Comparison of ENCODE assay signal across 3 cellular contexts in the genomic region with DNA sequence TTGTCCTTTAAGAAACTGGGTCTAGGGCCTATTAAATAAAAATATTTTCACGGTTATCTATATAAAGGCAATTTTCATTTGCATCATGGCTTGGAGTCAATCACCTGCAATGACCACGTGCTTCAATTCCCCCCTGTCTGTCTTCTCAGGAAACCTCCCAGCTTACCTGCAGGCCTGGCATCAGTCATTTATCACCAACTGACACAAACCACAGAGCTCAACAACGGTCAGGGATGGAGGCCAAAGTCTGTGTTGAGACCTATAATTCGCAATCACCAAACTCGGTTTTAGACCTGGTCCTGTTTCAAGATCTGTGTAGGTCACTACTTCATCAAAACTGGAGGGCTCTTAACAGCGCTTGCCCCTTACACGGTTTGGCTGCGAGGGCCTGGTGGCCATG.
TF ChIP-seq lines count a peak whose summit lies in the region.

No MANE protein-coding gene starts in this region.

TF ChIP-seq in SK-N-SH, 30 proteins besides CTCF, POLR2A, EP300 and RAD21:
- TF ChIP-seq, protein P1, sequence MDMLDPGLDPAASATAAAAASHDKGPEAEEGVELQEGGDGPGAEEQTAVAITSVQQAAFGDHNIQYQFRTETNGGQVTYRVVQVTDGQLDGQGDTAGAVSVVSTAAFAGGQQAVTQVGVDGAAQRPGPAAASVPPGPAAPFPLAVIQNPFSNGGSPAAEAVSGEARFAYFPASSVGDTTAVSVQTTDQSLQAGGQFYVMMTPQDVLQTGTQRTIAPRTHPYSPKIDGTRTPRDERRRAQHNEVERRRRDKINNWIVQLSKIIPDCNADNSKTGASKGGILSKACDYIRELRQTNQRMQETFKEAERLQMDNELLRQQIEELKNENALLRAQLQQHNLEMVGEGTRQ (IDR thresholded peaks at IDR 0.05; ENCODE audit: borderline replicate concordance, low read depth, low read length) = no peak
- TF ChIP-seq ELF1 (IDR thresholded peaks at IDR 0.05) = no peak
- TF ChIP-seq FOXJ3 (CRISPR knock-in tag; IDR thresholded peaks at IDR 0.05) = no peak
- TF ChIP-seq JUND (IDR thresholded peaks at IDR 0.05) = no peak
- TF ChIP-seq FOXM1 (IDR thresholded peaks at IDR 0.05; ENCODE audit: low read depth) = no peak
- TF ChIP-seq POLR2AphosphoS5 (IDR thresholded peaks at IDR 0.05; ENCODE audit: low read depth, low read length) = no peak
- no peak for TF ChIP-seq RFX5 (IDR thresholded peaks at IDR 0.05; ENCODE audit: low read length)

TF ChIP-seq in SK-N-SH treated with all-trans-retinoic acid at 6 μM for 48 hours, 23 proteins besides CTCF, POLR2A, EP300 and RAD21:
- TF ChIP-seq, protein P2, sequence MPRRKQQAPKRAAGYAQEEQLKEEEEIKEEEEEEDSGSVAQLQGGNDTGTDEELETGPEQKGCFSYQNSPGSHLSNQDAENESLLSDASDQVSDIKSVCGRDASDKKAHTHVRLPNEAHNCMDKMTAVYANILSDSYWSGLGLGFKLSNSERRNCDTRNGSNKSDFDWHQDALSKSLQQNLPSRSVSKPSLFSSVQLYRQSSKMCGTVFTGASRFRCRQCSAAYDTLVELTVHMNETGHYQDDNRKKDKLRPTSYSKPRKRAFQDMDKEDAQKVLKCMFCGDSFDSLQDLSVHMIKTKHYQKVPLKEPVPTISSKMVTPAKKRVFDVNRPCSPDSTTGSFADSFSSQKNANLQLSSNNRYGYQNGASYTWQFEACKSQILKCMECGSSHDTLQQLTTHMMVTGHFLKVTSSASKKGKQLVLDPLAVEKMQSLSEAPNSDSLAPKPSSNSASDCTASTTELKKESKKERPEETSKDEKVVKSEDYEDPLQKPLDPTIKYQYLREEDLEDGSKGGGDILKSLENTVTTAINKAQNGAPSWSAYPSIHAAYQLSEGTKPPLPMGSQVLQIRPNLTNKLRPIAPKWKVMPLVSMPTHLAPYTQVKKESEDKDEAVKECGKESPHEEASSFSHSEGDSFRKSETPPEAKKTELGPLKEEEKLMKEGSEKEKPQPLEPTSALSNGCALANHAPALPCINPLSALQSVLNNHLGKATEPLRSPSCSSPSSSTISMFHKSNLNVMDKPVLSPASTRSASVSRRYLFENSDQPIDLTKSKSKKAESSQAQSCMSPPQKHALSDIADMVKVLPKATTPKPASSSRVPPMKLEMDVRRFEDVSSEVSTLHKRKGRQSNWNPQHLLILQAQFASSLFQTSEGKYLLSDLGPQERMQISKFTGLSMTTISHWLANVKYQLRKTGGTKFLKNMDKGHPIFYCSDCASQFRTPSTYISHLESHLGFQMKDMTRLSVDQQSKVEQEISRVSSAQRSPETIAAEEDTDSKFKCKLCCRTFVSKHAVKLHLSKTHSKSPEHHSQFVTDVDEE (CRISPR knock-in tag; IDR thresholded peaks at IDR 0.05) = no peak
- TF ChIP-seq SNAI2 (CRISPR knock-in tag; IDR thresholded peaks at IDR 0.05) (no peak), ZNF565 (CRISPR knock-in tag; conservative IDR thresholded peaks at IDR 0.05; ENCODE audit: low read depth) (no peak), ISL1 (CRISPR knock-in tag; IDR thresholded peaks at IDR 0.05) (no peak), ESRRG (CRISPR knock-in tag; IDR thresholded peaks at IDR 0.05) (no peak), ZNF8 (CRISPR knock-in tag; IDR thresholded peaks at IDR 0.05) (no peak), ARNTL (CRISPR knock-in tag; IDR thresholded peaks at IDR 0.05; ENCODE audit: borderline replicate concordance, low read depth) (no peak), TCF4 (CRISPR knock-in tag; IDR thresholded peaks at IDR 0.05; ENCODE audit: borderline replicate concordance) (no peak), RARB (CRISPR knock-in tag; IDR thresholded peaks at IDR 0.05) (no peak)

TF ChIP-seq in IMR-90, 13 proteins besides CTCF, POLR2A, EP300 and RAD21:
- TF ChIP-seq MAFK (IDR thresholded peaks at IDR 0.05; ENCODE audit: low read depth, low read length) = no peak
- no peak for TF ChIP-seq CEBPB (IDR thresholded peaks at IDR 0.05; ENCODE audit: low read depth, low read length)
- TF ChIP-seq FOS (IDR thresholded peaks at IDR 0.05; ENCODE audit: low read depth, low read length) = no peak
- no peak for TF ChIP-seq NFE2L2 (IDR thresholded peaks at IDR 0.05; ENCODE audit: low read depth, low read length)
- TF ChIP-seq MAZ (IDR thresholded peaks at IDR 0.05; ENCODE audit: borderline replicate concordance, low read depth, low read length) = no peak
- TF ChIP-seq CHD1 (IDR thresholded peaks at IDR 0.05; ENCODE audit: low read depth, low read length) = no peak
- TF ChIP-seq RFX5 (IDR thresholded peaks at IDR 0.05; ENCODE audit: low read depth, low read length) = no peak
- TF ChIP-seq, protein P1 (IDR thresholded peaks at IDR 0.05; ENCODE audit: low read depth, low read length) = no peak
- TF ChIP-seq MXI1 (IDR thresholded peaks at IDR 0.05; ENCODE audit: borderline replicate concordance, low read depth, low read length) = no peak
- TF ChIP-seq, protein P3, sequence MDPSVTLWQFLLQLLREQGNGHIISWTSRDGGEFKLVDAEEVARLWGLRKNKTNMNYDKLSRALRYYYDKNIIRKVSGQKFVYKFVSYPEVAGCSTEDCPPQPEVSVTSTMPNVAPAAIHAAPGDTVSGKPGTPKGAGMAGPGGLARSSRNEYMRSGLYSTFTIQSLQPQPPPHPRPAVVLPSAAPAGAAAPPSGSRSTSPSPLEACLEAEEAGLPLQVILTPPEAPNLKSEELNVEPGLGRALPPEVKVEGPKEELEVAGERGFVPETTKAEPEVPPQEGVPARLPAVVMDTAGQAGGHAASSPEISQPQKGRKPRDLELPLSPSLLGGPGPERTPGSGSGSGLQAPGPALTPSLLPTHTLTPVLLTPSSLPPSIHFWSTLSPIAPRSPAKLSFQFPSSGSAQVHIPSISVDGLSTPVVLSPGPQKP (IDR thresholded peaks at IDR 0.05; ENCODE audit: borderline replicate concordance, low read depth, low read length) = no peak
- TF ChIP-seq BHLHE40 (IDR thresholded peaks at IDR 0.05; ENCODE audit: low read depth, low read length) = no peak
- TF ChIP-seq SMC3 (IDR thresholded peaks at IDR 0.05; ENCODE audit: low read depth, low read length) = no peak
- no peak for TF ChIP-seq RCOR1 (IDR thresholded peaks at IDR 0.05; ENCODE audit: insufficient replicate concordance, low read length)
